8 cellular contexts compared by ENCODE assay signal in genomic region chr7:154913645-154914579, GRCh38.
A peak's percentile ranks its signal among the peaks of the same experiment; 100 is the strongest.
DNase-seq lines count a peak whose midpoint lies in the region; ATAC-seq and TF ChIP-seq lines count a peak whose summit lies in the region.

No MANE protein-coding gene starts in this region.

- no peaks in the 10 kb centered on the region for H3K79me2 ChIP-seq in PC-3 (ENCODE audit: low read length)

- H3K4me1 ChIP-seq in PC-3 (ENCODE audit: insufficient read depth, low read length), result no peaks in the 10 kb centered on the region

- H3K27ac ChIP-seq in PC-3 (ENCODE audit: low read length), result no peak overlapping the region

- ATAC-seq in GM21381 (IDR thresholded peaks at IDR 0.05; ENCODE audit: unreplicated experiment), result peak; percentile 99
- peak; percentile 100 for ATAC-seq in PC-3

- peak overlapping the region; percentile 41 to 63 (median 53) for H3K4me3 Mint-ChIP-seq in nephron

- no peak overlapping the region for H3K9ac ChIP-seq in PC-3 (ENCODE audit: low read length)

- H3K27me3 Mint-ChIP-seq in nephron (ENCODE audit: low read depth), result peaks cover 25% of the 10 kb centered on the region

- H3K9me2 ChIP-seq in PC-3 (replicated peaks; ENCODE audit: low read length), result no peaks in the 10 kb centered on the region

- no peaks in the 10 kb centered on the region for H3F3A ChIP-seq in PC-3 (ENCODE audit: low read length, unreplicated experiment)

- no peaks in the 10 kb centered on the region for H3K36me3 ChIP-seq in PC-3 (ENCODE audit: low read depth, low read length)

- H3K27me3 ChIP-seq in PC-3 (ENCODE audit: low read length), result no peaks in the 10 kb centered on the region

- peaks cover 13% of the 10 kb centered on the region for H3K4me1 Mint-ChIP-seq in nephron

- CTCF ChIA-PET in PC-3 (lab: Charles Lee), result no interaction called here

- H2AFZ ChIP-seq in PC-3 (ENCODE audit: low read length), result peak overlapping the region; percentile 48; the same call in 1 of the 2 replicates

- H4K20me1 ChIP-seq in PC-3 (ENCODE audit: low read length), result no peaks in the 10 kb centered on the region

- peaks cover 7% of the 10 kb centered on the region for H3K9me3 Mint-ChIP-seq in nephron

- no peak overlapping the region for H3K4me2 ChIP-seq in PC-3 (ENCODE audit: low read length)

- H3K27ac Mint-ChIP-seq in nephron, result peak overlapping the region in 1 of 3 experiments; percentile 69

- intact Hi-C loops in PC-3 (cut with micrococcal nuclease), result no loop called here

- H3K36me3 Mint-ChIP-seq in nephron (ENCODE audit: low read depth), result no peaks in the 10 kb centered on the region

- BruUV-seq in PC-3 (replicated peaks; lab: Mats Ljungman, UMichigan), result no TSS peak

- POLR2A ChIA-PET in PC-3 (lab: Charles Lee; ENCODE audit: unreplicated experiment), result no interaction called here

- DNase-seq in DMS114 treated with DMSO at 0.1 percent for 48 hours (lab: John Stamatoyannopoulos, UW; ENCODE audit: unreplicated experiment), result peak; percentile 46
- DNase-seq in HS-5 (ENCODE audit: low read depth), result peak; percentile 4
- peak; percentile 78 for DNase-seq in PC-3
- DNase-seq in activated T-helper 1 cell treated with anti-CD3 and anti-CD28 coated beads, Interleukin-2, amount 50 U/mL, for 16 hours (ENCODE audit: low read depth in 1 of 2, low spot score in 1 of 2), result peak; percentile 75 to 91
- peak; percentile 72 for DNase-seq in fibroblast of pulmonary artery (ENCODE audit: low read depth)
- DNase-seq in stimulated activated naive CD4-positive, alpha-beta T cell treated with Interleukin-2 at 50 U/mL for 16 hours (lab: John Stamatoyannopoulos, UW), result peak; percentile 85

- H3K4me3 ChIP-seq in PC-3 (ENCODE audit: low read length), result no peak overlapping the region
- peak overlapping the region; percentile 33 for H3K4me3 ChIP-seq in fibroblast of pulmonary artery (replicated peaks; ENCODE audit: low read depth, low read length)

- no peaks in the 10 kb centered on the region for H3K9me3 ChIP-seq in PC-3 (ENCODE audit: low read length)

- peak; percentile 82 for TF ChIP-seq CTCF in PC-3 (conservative IDR thresholded peaks at IDR 0.05; ENCODE audit: low read depth, low read length)
- TF ChIP-seq CTCF in fibroblast of pulmonary artery (IDR thresholded peaks at IDR 0.05; ENCODE audit: low read length, missing control alignments), result peak; percentile 93
- TF ChIP-seq CTCF in nephron (IDR thresholded peaks at IDR 0.05; ENCODE audit: unreplicated experiment in 3 of 3), result peak; percentile 90 to 94 (median 94)

Comparison
In these comparisons a context has a peak if more than half of its experiments do, and no peak if none do; other contexts are left out.
1. DNase-seq: peak in every context shown above with its lines; median percentile 85 in stimulated activated naive CD4-positive, alpha-beta T cell treated with Interleukin-2 at 50 U/mL for 16 hours; 83 in activated T-helper 1 cell treated with anti-CD3 and anti-CD28 coated beads, Interleukin-2, amount 50 U/mL, for 16 hours; 78 in PC-3; 72 in fibroblast of pulmonary artery; 46 in DMS114 treated with DMSO at 0.1 percent for 48 hours; 4 in HS-5.